ENCODE assay signal across 8 cellular contexts in the genomic region with DNA sequence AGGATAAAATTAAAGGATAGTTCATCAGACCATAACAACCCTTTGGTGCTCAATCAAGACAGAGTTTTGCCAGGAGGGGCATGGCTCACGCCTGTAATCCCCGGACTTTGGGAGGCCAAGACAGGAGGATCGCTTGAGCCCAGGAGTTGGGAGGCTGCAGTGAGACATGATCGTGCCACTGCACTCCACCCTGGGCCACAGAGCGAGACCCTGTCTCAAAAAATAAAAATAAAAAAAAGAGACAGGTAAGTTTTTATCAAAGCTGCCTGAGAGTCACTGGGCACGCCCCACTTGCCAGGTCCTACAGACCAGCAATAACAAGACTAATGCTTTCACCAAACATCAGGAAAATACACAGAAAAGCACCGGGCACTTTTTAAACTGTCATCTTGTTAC. TPM values are rescaled to one million over a fixed set of nuclear protein-coding genes. Genes with fewer than 3 reads are reported as not detected.
DNase-seq lines count a peak whose midpoint lies in the region; ATAC-seq and TF ChIP-seq lines count a peak whose summit lies in the region.

No MANE protein-coding gene starts in this region.

- ATAC-seq in GM23338, result no peak

- 86 to 96% methylated on average over 5 to 7 of the region's 7 CpGs for WGBS in endodermal cell (ENCODE audit: insufficient coverage in 1 of 2, insufficient read length in 1 of 2), 2 experiments
- WGBS in trophoblast cell (ENCODE audit: extremely low coverage, insufficient coverage, insufficient read length), result no CpG with 5 or more reads among the region's 7 CpGs

- H3K27ac ChIP-seq in C4-2B (peak overlapping the region; percentile 91), GM23338 (ENCODE audit: low read depth) (0 out of 2 replicates have a peak overlapping the region, but pooled peaks have one; percentile 82), endodermal cell (ENCODE audit: low read depth, low read length) (no peak overlapping the region), trophoblast cell (ENCODE audit: low read depth, low read length) (peak overlapping the region; percentile 73)

- no peak overlapping the region for H2BK5ac ChIP-seq in trophoblast cell (ENCODE audit: low read depth, low read length, poor library complexity)

- H3K27me3 Mint-ChIP-seq in GM23338 (ENCODE audit: insufficient read depth, low read depth, poor library complexity) (peaks cover 14% of the 10 kb centered on the region), endodermal cell (ENCODE audit: insufficient read depth) (peaks cover 10% of the 10 kb centered on the region)

- H3K4me3 ChIP-seq in GM23338 (peak overlapping the region; percentile 74), endodermal cell (ENCODE audit: low read length) (peak overlapping the region; percentile 86), trophoblast cell (ENCODE audit: low read depth, low read length) (no peak overlapping the region)

- H3K79me1 ChIP-seq in trophoblast cell (ENCODE audit: low read length), result peaks cover 13% of the 10 kb centered on the region

- H3K79me2 ChIP-seq in GM23338 (replicated peaks; ENCODE audit: insufficient read depth), result peaks cover 25% of the 10 kb centered on the region; the same call in 1 of the 2 replicates
- H3K79me2 ChIP-seq in trophoblast cell (ENCODE audit: control insufficient read depth, insufficient read depth, low read length, poor library complexity), result peaks cover 7% of the 10 kb centered on the region

- no peak overlapping the region for H3K23ac ChIP-seq in trophoblast cell (ENCODE audit: low read length)

- no peak overlapping the region for H2AK5ac ChIP-seq in trophoblast cell (ENCODE audit: low read length)

- H3K9me3 Mint-ChIP-seq in GM23338, result no peaks in the 10 kb centered on the region
- no peaks in the 10 kb centered on the region for H3K9me3 Mint-ChIP-seq in endodermal cell

- H3K4me1 ChIP-seq in GM23338 (ENCODE audit: insufficient read depth) (peaks cover 21% of the 10 kb centered on the region; the same call in 1 of the 2 replicates), endodermal cell (ENCODE audit: control insufficient read depth, insufficient read depth, low read length) (no peaks in the 10 kb centered on the region), trophoblast cell (ENCODE audit: control insufficient read depth in 1 of 2, insufficient read depth in 2 of 2, low read length in 2 of 2) (peaks cover 6 to 9% of the 10 kb centered on the region in 2 experiments)

- H4K8ac ChIP-seq in trophoblast cell (ENCODE audit: low read depth, low read length), result no peak overlapping the region

- H3K27ac Mint-ChIP-seq in GM23338, result peak overlapping the region; percentile 90; the same call in 1 of the 2 replicates
- H3K27ac Mint-ChIP-seq in endodermal cell, result no peak overlapping the region

- peak overlapping the region; percentile 89 for H3K4me3 Mint-ChIP-seq in GM23338
- H3K4me3 Mint-ChIP-seq in endodermal cell, result peak overlapping the region; percentile 74

- DNase-seq in GM23338 (ENCODE audit: low spot score) (no peak), RKO (ENCODE audit: low spot score) (peak; percentile 42), endodermal cell (no peak), trophoblast cell (no peak), A172 (ENCODE audit: low spot score) (no peak), NCI-H82 (lab: John Stamatoyannopoulos, UW) (no peak), NCI-H146 treated with DMSO at 0.1 percent for 48 hours (lab: John Stamatoyannopoulos, UW; ENCODE audit: unreplicated experiment) (no peak)

- H3K9ac ChIP-seq in endodermal cell (ENCODE audit: extremely low read depth, low read length, poor library complexity, severe bottlenecking) (peak overlapping the region; percentile 62), trophoblast cell (ENCODE audit: low read length) (no peak overlapping the region)

- no peak overlapping the region for H2BK120ac ChIP-seq in trophoblast cell (ENCODE audit: insufficient read depth, low read length, poor library complexity)

- no peak overlapping the region for H4K91ac ChIP-seq in trophoblast cell (ENCODE audit: low read depth, low read length)

- no peak overlapping the region for H3K4ac ChIP-seq in trophoblast cell (ENCODE audit: low read depth, low read length)

- H3K27me3 ChIP-seq in GM23338 (ENCODE audit: insufficient read depth), result peaks cover 18% of the 10 kb centered on the region
- H3K27me3 ChIP-seq in endodermal cell (ENCODE audit: control insufficient read depth, insufficient read depth, low read length, poor library complexity, severe bottlenecking), result no peaks in the 10 kb centered on the region
- H3K27me3 ChIP-seq in trophoblast cell (ENCODE audit: insufficient read depth, low read length), result no peaks in the 10 kb centered on the region

- peaks cover 9% of the 10 kb centered on the region for H3F3A ChIP-seq in GM23338 (replicated peaks; ENCODE audit: low read depth)

- no peaks in the 10 kb centered on the region for H4K20me1 ChIP-seq in GM23338 (replicated peaks; ENCODE audit: insufficient read depth)

- H3K36me3 ChIP-seq in GM23338 (ENCODE audit: insufficient read depth) (no peaks in the 10 kb centered on the region), endodermal cell (ENCODE audit: control insufficient read depth, insufficient read depth, low read length) (no peaks in the 10 kb centered on the region), trophoblast cell (ENCODE audit: control insufficient read depth in 1 of 2, insufficient read depth in 2 of 2, low read length in 2 of 2) (peaks cover 0 to 3% of the 10 kb centered on the region in 2 experiments)

- peak overlapping the region; percentile 82 for H3K4me2 ChIP-seq in GM23338
- H3K4me2 ChIP-seq in trophoblast cell (ENCODE audit: low read length), result peak overlapping the region; percentile 93

- H2BK12ac ChIP-seq in trophoblast cell (ENCODE audit: low read length), result no peak overlapping the region

- TF ChIP-seq CTCF in C4-2B (conservative IDR thresholded peaks at IDR 0.05), result no peak
- no peak for TF ChIP-seq CTCF in GM23338 (conservative IDR thresholded peaks at IDR 0.05; ENCODE audit: low read depth in 2 of 2)
- TF ChIP-seq CTCF in endodermal cell (conservative IDR thresholded peaks at IDR 0.05), result no peak

- peaks cover 32% of the 10 kb centered on the region for H3K4me1 Mint-ChIP-seq in GM23338
- peaks cover 27% of the 10 kb centered on the region for H3K4me1 Mint-ChIP-seq in endodermal cell

- no peaks in the 10 kb centered on the region for H3K9me2 ChIP-seq in GM23338 (ENCODE audit: insufficient read depth)

- no peak overlapping the region for H3K18ac ChIP-seq in trophoblast cell (ENCODE audit: low read length)

- H3K9me3 ChIP-seq in endodermal cell (ENCODE audit: control insufficient read depth, low read length) (no peaks in the 10 kb centered on the region), trophoblast cell (ENCODE audit: insufficient read depth, low read depth, low read length) (no peaks in the 10 kb centered on the region)

- no peak overlapping the region for H3K14ac ChIP-seq in trophoblast cell (ENCODE audit: low read length)

- H3K36me3 Mint-ChIP-seq in GM23338 (ENCODE audit: low read depth), result no peaks in the 10 kb centered on the region; the same call in 1 of the 3 replicates
- peaks cover 6% of the 10 kb centered on the region for H3K36me3 Mint-ChIP-seq in endodermal cell (ENCODE audit: low read depth)

- no peak overlapping the region for H4K12ac ChIP-seq in trophoblast cell (ENCODE audit: low read depth, low read length)

- H2AFZ ChIP-seq in GM23338 (no peak overlapping the region), trophoblast cell (ENCODE audit: insufficient read depth, low read length, poor library complexity) (no peak overlapping the region)

TF ChIP-seq in GM23338, 12 proteins besides CTCF, POLR2A, EP300 and RAD21 (continues in another document):
- TF ChIP-seq JUNB (IDR thresholded peaks at IDR 0.05; ENCODE audit: unreplicated experiment) (no peak), ZNF114 (CRISPR knock-in tag; IDR thresholded peaks at IDR 0.05) (no peak), EZH2 (IDR thresholded peaks at IDR 0.05; ENCODE audit: low read depth, unreplicated experiment) (no peak)

RNA-seq across cellular contexts. Expression of a gene that starts 0.8 kb away (rescaled TPM):
- total RNA-seq in GM23338 (2014; rRNA removed; shearing (Covaris generic)), result 37.7 and 38.4 TPM in 2 replicates
- 59.2 and 73.3 TPM in 2 replicates for polyA plus RNA-seq in GM23338 (2016; fragmentation: Nextera tagmentation; extraction: Ambion mirVana)
- 10 to 100 TPM; 33.8 to 41.6 TPM for total RNA-seq in endodermal cell
- polyA plus RNA-seq in endodermal cell (2013, experiment 1 of 2), result 25.9 TPM
- 26.2 TPM for polyA plus RNA-seq in endodermal cell (2013, experiment 2 of 2)
- polyA plus RNA-seq in trophoblast cell (2013), result 16.6 and 17.3 TPM in 2 replicates
- total RNA-seq in A172 (2014; rRNA removed; shearing (Covaris generic)), result 42.5 and 55.3 TPM in 2 replicates

RNA-seq across cellular contexts. Expression of a gene that starts 6.4 kb away (rescaled TPM):
- 17.7 and 25.0 TPM in 2 replicates for total RNA-seq in GM23338 (2014; rRNA removed; shearing (Covaris generic))
- 6.9 TPM in 2 replicates for polyA plus RNA-seq in GM23338 (2016; fragmentation: Nextera tagmentation; extraction: Ambion mirVana)
- total RNA-seq in endodermal cell, result 10 to 100 TPM; 21.4 to 26.0 TPM
- 8.6 TPM for polyA plus RNA-seq in endodermal cell (2013, experiment 1 of 2)
- polyA plus RNA-seq in endodermal cell (2013, experiment 2 of 2), result 11.0 TPM
- polyA plus RNA-seq in trophoblast cell (2013), result 11.4 TPM in 2 replicates
- 43.6 and 63.1 TPM in 2 replicates for total RNA-seq in A172 (2014; rRNA removed; shearing (Covaris generic))

RNA-seq across cellular contexts. Expression of a gene that starts 59.9 kb away (rescaled TPM):
- 43.3 and 43.6 TPM in 2 replicates for total RNA-seq in GM23338 (2014; rRNA removed; shearing (Covaris generic))
- polyA plus RNA-seq in GM23338 (2016; fragmentation: Nextera tagmentation; extraction: Ambion mirVana), result 62.8 and 66.5 TPM in 2 replicates
- total RNA-seq in endodermal cell, result 10 to 100 TPM; 19.5 to 22.0 TPM
- 23.0 TPM for polyA plus RNA-seq in endodermal cell (2013, experiment 1 of 2)
- 18.6 TPM for polyA plus RNA-seq in endodermal cell (2013, experiment 2 of 2)
- 14.9 and 15.7 TPM in 2 replicates for polyA plus RNA-seq in trophoblast cell (2013)
- total RNA-seq in A172 (2014; rRNA removed; shearing (Covaris generic)), result 49.9 and 61.0 TPM in 2 replicates
